27 cellular contexts compared by ENCODE assay signal in genomic region chr14:75088153-75088552, GRCh38. TPM values are rescaled to one million over a fixed set of nuclear protein-coding genes. Genes with fewer than 3 reads are reported as not detected.
"Had no signal": no experiment of that assay in that cellular context is flagged by ENCODE, and none has a peak within 500 bp of the region (broad histone marks: within the 10 kb centered on the region; RNA-seq: fewer than 3 reads in every experiment).

No MANE protein-coding gene starts in this region.

- H3K27ac Mint-ChIP-seq: activated B cell treated with CpG ODN at 0.5 μM for 24 hours; activated CD4-positive, alpha-beta memory T cell treated with anti-CD3 and anti-CD28 coated beads, Interleukin-2, amount 10 ng/mL, durations not matched to agents 7 days and 5 days; activated CD4-positive, alpha-beta T cell treated with anti-CD3 and anti-CD28 coated beads for 36 hours; activated CD4-positive, alpha-beta T cell treated with anti-CD3 and anti-CD28 coated beads, Interleukin-2, amount 10 ng/mL, durations not matched to agents 24 days and 14 days; activated naive CD4-positive, alpha-beta T cell treated with anti-CD3 and anti-CD28 coated beads, Interleukin-2, amount 10 ng/mL, durations not matched to agents 7 days and 5 days; activated naive CD4-positive, alpha-beta T cell treated with anti-CD3 and anti-CD28 coated beads, Interleukin-2, amount 50 U/mL, for 72 hours; activated naive CD8-positive, alpha-beta T cell treated with anti-CD3 and anti-CD28 coated beads, Interleukin-2, amount 10 ng/mL, durations not matched to agents 7 days and 5 days; activated T-cell treated with anti-CD3 and anti-CD28 coated beads, Interleukin-2, amount 50 U/mL, for 24 hours; activated T-cell treated with anti-CD3 and anti-CD28 coated beads, Interleukin-2, amount 50 U/mL, for 72 hours; T-cell; T-helper 2 cell treated with Interferon-gamma antibody and Interleukin-4, amounts not matched to agents 5 μg/mL and 100 μg/mL, for 36 hours had no signal

- FAIRE-seq: endometrium had no signal

- H3K9me3 Mint-ChIP-seq: activated B cell treated with CpG ODN at 0.5 μM for 24 hours; activated CD4-positive, alpha-beta memory T cell treated with anti-CD3 and anti-CD28 coated beads, Interleukin-2, amount 10 ng/mL, durations not matched to agents 7 days and 5 days; activated CD4-positive, alpha-beta T cell treated with anti-CD3 and anti-CD28 coated beads, Interleukin-2, amount 10 ng/mL, durations not matched to agents 24 days and 14 days; activated naive CD4-positive, alpha-beta T cell treated with anti-CD3 and anti-CD28 coated beads, Interleukin-2, amount 10 ng/mL, durations not matched to agents 7 days and 5 days; activated naive CD4-positive, alpha-beta T cell treated with anti-CD3 and anti-CD28 coated beads, Interleukin-2, amount 50 U/mL, for 72 hours; activated naive CD8-positive, alpha-beta T cell treated with anti-CD3 and anti-CD28 coated beads, Interleukin-2, amount 10 ng/mL, durations not matched to agents 7 days and 5 days; activated T-cell treated with anti-CD3 and anti-CD28 coated beads, Interleukin-2, amount 50 U/mL, for 24 hours; activated T-cell treated with anti-CD3 and anti-CD28 coated beads, Interleukin-2, amount 50 U/mL, for 72 hours; brain; central memory CD8-positive, alpha-beta T cell; T-cell; T-helper 2 cell treated with Interferon-gamma antibody and Interleukin-4, amounts not matched to agents 5 μg/mL and 100 μg/mL, for 36 hours had no signal

- H3K4me3 Mint-ChIP-seq: activated B cell treated with CpG ODN at 0.5 μM for 24 hours; activated CD4-positive, alpha-beta memory T cell treated with anti-CD3 and anti-CD28 coated beads, Interleukin-2, amount 10 ng/mL, durations not matched to agents 7 days and 5 days; activated CD4-positive, alpha-beta T cell treated with anti-CD3 and anti-CD28 coated beads for 36 hours; activated CD4-positive, alpha-beta T cell treated with anti-CD3 and anti-CD28 coated beads, Interleukin-2, amount 10 ng/mL, durations not matched to agents 24 days and 14 days; activated naive CD4-positive, alpha-beta T cell treated with anti-CD3 and anti-CD28 coated beads, Interleukin-2, amount 10 ng/mL, durations not matched to agents 7 days and 5 days; activated naive CD8-positive, alpha-beta T cell treated with anti-CD3 and anti-CD28 coated beads, Interleukin-2, amount 10 ng/mL, durations not matched to agents 7 days and 5 days; activated T-cell treated with anti-CD3 and anti-CD28 coated beads, Interleukin-2, amount 50 U/mL, for 24 hours; activated T-cell treated with anti-CD3 and anti-CD28 coated beads, Interleukin-2, amount 50 U/mL, for 72 hours; brain; central memory CD8-positive, alpha-beta T cell; T-cell; T-helper 17 cell; T-helper 2 cell treated with Interferon-gamma antibody and Interleukin-4, amounts not matched to agents 5 μg/mL and 100 μg/mL, for 36 hours had no signal

- H3K36me3 Mint-ChIP-seq: activated naive CD4-positive, alpha-beta T cell treated with anti-CD3 and anti-CD28 coated beads, Interleukin-2, amount 50 U/mL, for 72 hours had no signal

- H3K4me1 Mint-ChIP-seq: activated B cell treated with CpG ODN at 0.5 μM for 24 hours; activated CD4-positive, alpha-beta memory T cell treated with anti-CD3 and anti-CD28 coated beads, Interleukin-2, amount 10 ng/mL, durations not matched to agents 7 days and 5 days; activated CD4-positive, alpha-beta T cell treated with anti-CD3 and anti-CD28 coated beads, Interleukin-2, amount 10 ng/mL, durations not matched to agents 24 days and 14 days; activated naive CD4-positive, alpha-beta T cell treated with anti-CD3 and anti-CD28 coated beads, Interleukin-2, amount 10 ng/mL, durations not matched to agents 7 days and 5 days; activated naive CD8-positive, alpha-beta T cell treated with anti-CD3 and anti-CD28 coated beads, Interleukin-2, amount 10 ng/mL, durations not matched to agents 7 days and 5 days; brain; central memory CD8-positive, alpha-beta T cell; T-cell; T-helper 17 cell had no signal

- H3K4me3 ChIP-seq: ascending aorta, breast epithelium, cardiac muscle cell, esophagus squamous epithelium, gastroesophageal sphincter, heart right ventricle had no signal

- H3K27me3 Mint-ChIP-seq: activated B cell treated with CpG ODN at 0.5 μM for 24 hours; activated CD4-positive, alpha-beta memory T cell treated with anti-CD3 and anti-CD28 coated beads, Interleukin-2, amount 10 ng/mL, durations not matched to agents 7 days and 5 days; activated CD4-positive, alpha-beta T cell treated with anti-CD3 and anti-CD28 coated beads for 36 hours; activated CD4-positive, alpha-beta T cell treated with anti-CD3 and anti-CD28 coated beads, Interleukin-2, amount 10 ng/mL, durations not matched to agents 24 days and 14 days; activated naive CD4-positive, alpha-beta T cell treated with anti-CD3 and anti-CD28 coated beads, Interleukin-2, amount 10 ng/mL, durations not matched to agents 7 days and 5 days; activated naive CD8-positive, alpha-beta T cell treated with anti-CD3 and anti-CD28 coated beads, Interleukin-2, amount 10 ng/mL, durations not matched to agents 7 days and 5 days; activated T-cell treated with anti-CD3 and anti-CD28 coated beads, Interleukin-2, amount 50 U/mL, for 24 hours; brain; central memory CD8-positive, alpha-beta T cell; T-cell; T-helper 17 cell had no signal

- H3K27me3 ChIP-seq: ascending aorta, breast epithelium, cardiac muscle cell, esophagus squamous epithelium, gastroesophageal sphincter, heart right ventricle had no signal

- DNase-seq: activated B cell treated with CpG ODN at 0.5 μM for 24 hours; activated CD8-positive, alpha-beta memory T cell treated with anti-CD3 and anti-CD28 coated beads, Interleukin-2, amount 50 U/mL, for 48 hours; activated gamma-delta T cell; activated naive CD4-positive, alpha-beta T cell; activated naive CD8-positive, alpha-beta T cell treated with anti-CD3 and anti-CD28 coated beads, Interleukin-2, amount 10 ng/mL, durations not matched to agents 7 days and 5 days; activated T-cell treated with anti-CD3 and anti-CD28 coated beads, Interleukin-2, amount 50 U/mL, for 24 hours; cortex of kidney; esophagus squamous epithelium had no signal

- H3K4me1 ChIP-seq: ascending aorta, breast epithelium, gastroesophageal sphincter, heart right ventricle had no signal

- H3K27ac ChIP-seq: ascending aorta, breast epithelium, cardiac muscle cell, epithelial cell of prostate, esophagus squamous epithelium, gastroesophageal sphincter, heart right ventricle, WERI-Rb-1 had no signal

- H3K9me3 ChIP-seq: ascending aorta, breast epithelium, esophagus squamous epithelium, gastroesophageal sphincter, heart right ventricle had no signal

RNA-seq across cellular contexts. Expression of gene ZC2HC1C, which starts 18.7 kb away (rescaled TPM):
- total RNA-seq: ascending aorta had no signal

RNA-seq across cellular contexts. Expression of gene ACYP1, which starts 24.3 kb away (rescaled TPM):
- total RNA-seq: ascending aorta had no signal
